ENCODE assay signal across 21 cellular contexts in the genomic region with DNA sequence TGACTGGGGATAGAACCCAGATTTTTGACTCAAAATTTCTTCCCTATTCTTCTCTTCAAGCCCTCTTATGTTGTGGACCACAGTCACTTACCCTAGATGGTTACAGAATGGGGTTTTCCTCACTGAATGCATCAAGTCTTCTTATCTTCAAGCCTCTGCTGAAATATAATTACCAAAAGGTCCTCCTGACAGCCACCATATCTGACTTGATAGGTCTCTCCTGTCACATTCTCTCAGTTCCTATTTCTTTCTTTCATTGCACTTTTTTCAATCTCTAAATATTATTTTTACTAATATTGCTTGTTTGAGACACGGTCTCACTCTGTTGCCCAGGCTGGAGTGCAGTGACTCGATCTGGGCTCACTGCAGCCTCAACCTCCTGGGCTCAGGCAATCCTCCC. TPM values are rescaled to one million over a fixed set of nuclear protein-coding genes. Genes with fewer than 3 reads are reported as not detected.
DNase-seq lines count a peak whose midpoint lies in the region; ATAC-seq lines count a peak whose summit lies in the region.
"Had no signal": no experiment of that assay in that cellular context is flagged by ENCODE, and none has a peak within 500 bp of the region (broad histone marks: within the 10 kb centered on the region; RNA-seq: fewer than 3 reads in every experiment).

No MANE protein-coding gene starts in this region.

- H3K9me3 Mint-ChIP-seq in stimulated activated naive CD8-positive, alpha-beta T cell treated with anti-CD3 and anti-CD28 coated beads, Interleukin-15, Interleukin-2, amounts not matched to agents 100 ng/mL and 50 ng/mL, for 24 hours, result no peaks in the 10 kb centered on the region
- H3K9me3 Mint-ChIP-seq in activated T-helper 17 cell treated with anti-CD3 and anti-CD28 coated beads, Interleukin-2, amount 50 U/mL, for 72 hours, result no peaks in the 10 kb centered on the region
- H3K9me3 Mint-ChIP-seq in naive thymus-derived CD8-positive, alpha-beta T cell, result no peaks in the 10 kb centered on the region

- peaks cover 10% of the 10 kb centered on the region for H3K4me1 Mint-ChIP-seq in stimulated activated naive CD8-positive, alpha-beta T cell treated with anti-CD3 and anti-CD28 coated beads, Interleukin-15, Interleukin-2, amounts not matched to agents 100 ng/mL and 50 ng/mL, for 24 hours (ENCODE audit: low read depth)
- H3K4me1 Mint-ChIP-seq in activated T-helper 17 cell treated with anti-CD3 and anti-CD28 coated beads, Interleukin-2, amount 50 U/mL, for 72 hours, result peaks cover 5% of the 10 kb centered on the region
- peaks cover 2 to 12% (median 7%) of the 10 kb centered on the region in 4 donors for H3K4me1 Mint-ChIP-seq in naive thymus-derived CD8-positive, alpha-beta T cell

- H3K36me3 Mint-ChIP-seq in stimulated activated naive CD8-positive, alpha-beta T cell treated with anti-CD3 and anti-CD28 coated beads, Interleukin-15, Interleukin-2, amounts not matched to agents 100 ng/mL and 50 ng/mL, for 24 hours (ENCODE audit: low read depth), result no peaks in the 10 kb centered on the region
- no peaks in the 10 kb centered on the region for H3K36me3 Mint-ChIP-seq in activated T-helper 17 cell treated with anti-CD3 and anti-CD28 coated beads, Interleukin-2, amount 50 U/mL, for 72 hours (ENCODE audit: low read depth)
- no peaks in the 10 kb centered on the region for H3K36me3 Mint-ChIP-seq in naive thymus-derived CD8-positive, alpha-beta T cell

- no peak for DNase-seq in stimulated activated naive CD8-positive, alpha-beta T cell treated with anti-CD3 and anti-CD28 coated beads, Interleukin-15, Interleukin-2, amounts not matched to agents 100 U/mL and 50 U/mL, for 24 hours
- DNase-seq in naive thymus-derived CD8-positive, alpha-beta T cell, result no peak
- no peak for DNase-seq in AG20443 (ENCODE audit: low spot score)
- DNase-seq in HUDEP-2 (lab: John Stamatoyannopoulos, UW; ENCODE audit: unreplicated experiment in 76 of 76), result no peak
- DNase-seq in middle frontal gyrus (ENCODE audit: extremely low spot score, low spot score), result no peak
- DNase-seq: activated effector memory CD4-positive, alpha-beta T cell treated with anti-CD3 and anti-CD28 coated beads, Interleukin-2, amount 50 U/mL, for 16 hours; anterior cingulate cortex; caudate nucleus; DND-41; H7; heart right ventricle; KG1; left ventricle myocardium inferior; NCI-H187; NCI-H748 treated with DMSO at 0.1 percent for 48 hours; ovary; tibial artery had no signal

- ATAC-seq in stimulated activated naive CD8-positive, alpha-beta T cell treated with anti-CD3 and anti-CD28 coated beads, Interleukin-15, Interleukin-2, amounts not matched to agents 100 U/mL and 50 U/mL, for 24 hours, result no peak
- no peak for ATAC-seq in activated T-helper 17 cell treated with anti-CD3 and anti-CD28 coated beads, Interleukin-2, amount 50 U/mL, for 72 hours (replicated peaks)
- ATAC-seq in naive thymus-derived CD8-positive, alpha-beta T cell, result no peak
- no peak for ATAC-seq in GM21528 (IDR thresholded peaks at IDR 0.05; ENCODE audit: low FRiP score, unreplicated experiment)
- ATAC-seq: activated CD4-positive, CD25-positive, alpha-beta regulatory T cell treated with anti-CD3 and anti-CD28 coated beads, Interleukin-2, amount 50 U/mL, for 24 hours; heart right ventricle had no signal

- no peak overlapping the region for H3K27ac Mint-ChIP-seq in stimulated activated naive CD8-positive, alpha-beta T cell treated with anti-CD3 and anti-CD28 coated beads, Interleukin-15, Interleukin-2, amounts not matched to agents 100 ng/mL and 50 ng/mL, for 24 hours
- no peak overlapping the region for H3K27ac Mint-ChIP-seq in activated T-helper 17 cell treated with anti-CD3 and anti-CD28 coated beads, Interleukin-2, amount 50 U/mL, for 72 hours
- H3K27ac Mint-ChIP-seq in naive thymus-derived CD8-positive, alpha-beta T cell, result peak overlapping the region in 1 of 10 donors; percentile 5

- POLR2A ChIA-PET in naive thymus-derived CD8-positive, alpha-beta T cell (lab: Charles Lee), result interaction anchor here (3.2 kb wide), 1 partner anchor 9 kb away, joined by 23 read pairs; a partner anchor contains a TSS

- peak overlapping the region; percentile 84 for H3K4me3 Mint-ChIP-seq in stimulated activated naive CD8-positive, alpha-beta T cell treated with anti-CD3 and anti-CD28 coated beads, Interleukin-15, Interleukin-2, amounts not matched to agents 100 ng/mL and 50 ng/mL, for 24 hours
- peak overlapping the region; percentile 84 for H3K4me3 Mint-ChIP-seq in activated T-helper 17 cell treated with anti-CD3 and anti-CD28 coated beads, Interleukin-2, amount 50 U/mL, for 72 hours
- H3K4me3 Mint-ChIP-seq in naive thymus-derived CD8-positive, alpha-beta T cell, result peak overlapping the region in 7 of 10 donors; percentile 43 to 92 (median 89)

- peaks cover 25% of the 10 kb centered on the region for H3K27me3 Mint-ChIP-seq in stimulated activated naive CD8-positive, alpha-beta T cell treated with anti-CD3 and anti-CD28 coated beads, Interleukin-15, Interleukin-2, amounts not matched to agents 100 ng/mL and 50 ng/mL, for 24 hours
- H3K27me3 Mint-ChIP-seq in activated T-helper 17 cell treated with anti-CD3 and anti-CD28 coated beads, Interleukin-2, amount 50 U/mL, for 72 hours, result peaks cover 13% of the 10 kb centered on the region
- peaks cover 3 to 17% (median 10%) of the 10 kb centered on the region in 5 donors for H3K27me3 Mint-ChIP-seq in naive thymus-derived CD8-positive, alpha-beta T cell

RNA-seq across cellular contexts. Expression of a gene that starts 1.1 kb away (rescaled TPM):
- 1 to 10 TPM; 1.3 to 2.0 TPM for total RNA-seq in activated T-helper 17 cell treated with anti-CD3 and anti-CD28 coated beads, Interleukin-2, amount 50 U/mL, for 72 hours
- 1 to 10 TPM; 1.2 to 2.4 TPM for total RNA-seq in naive thymus-derived CD8-positive, alpha-beta T cell
- polyA plus RNA-seq in naive thymus-derived CD8-positive, alpha-beta T cell, result 1 to 10 TPM in 2 of 3 donors, under 1 TPM in 1; 0.84 to 7.1 (median 1.6) TPM
- total RNA-seq: H7 had no signal

RNA-seq across cellular contexts. Expression of a gene that starts 9.5 kb away (rescaled TPM):
- total RNA-seq in activated T-helper 17 cell treated with anti-CD3 and anti-CD28 coated beads, Interleukin-2, amount 50 U/mL, for 72 hours, result 10 to 100 TPM; 77.7 to 91.8 TPM
- total RNA-seq in naive thymus-derived CD8-positive, alpha-beta T cell, result 10 to 100 TPM; 45.5 to 50.4 TPM
- polyA plus RNA-seq in naive thymus-derived CD8-positive, alpha-beta T cell, result 10 to 100 TPM in 1 of 3 donors, 1 to 10 TPM in 2; 5.0 to 14.2 (median 7.2) TPM
